Comparison of ENCODE assay signal across 8 cellular contexts in genomic region chr14:30875788-30876053, GRCh38. TPM values are rescaled to one million over a fixed set of nuclear protein-coding genes. Genes with fewer than 3 reads are reported as not detected.
DNase-seq lines count a peak whose midpoint lies in the region; FAIRE-seq and TF ChIP-seq lines count a peak whose summit lies in the region.
"Had no signal": no experiment of that assay in that cellular context is flagged by ENCODE, and none has a peak within 500 bp of the region (broad histone marks: within the 10 kb centered on the region; RNA-seq: fewer than 3 reads in every experiment).

No MANE protein-coding gene starts in this region.

- H3K4me3 Mint-ChIP-seq in Calu3 (ENCODE audit: low read depth, unreplicated experiment) (peak overlapping the region; percentile 92), chondrocyte (ENCODE audit: unreplicated experiment) (peak overlapping the region; percentile 70)

- TF ChIP-seq CTCF in Calu3 (IDR thresholded peaks at IDR 0.05; ENCODE audit: unreplicated experiment) (no peak), chondrocyte (IDR thresholded peaks at IDR 0.05) (no peak), neural cell (IDR thresholded peaks at IDR 0.05; ENCODE audit: poor library complexity, severe bottlenecking) (no peak)

- no peaks in the 10 kb centered on the region for H4K20me1 ChIP-seq in neural cell (ENCODE audit: insufficient read depth)

- 44% methylated on average over 9 of the region's 9 CpGs for WGBS in HUES64
- WGBS in small intestine, 3 donors: 35 to 61% (median 50%) methylated on average over 9 of the region's 9 CpGs

- H3K36me3 Mint-ChIP-seq in Calu3 (ENCODE audit: insufficient read depth, unreplicated experiment) (peaks cover 19% of the 10 kb centered on the region), chondrocyte (ENCODE audit: low read depth) (peaks cover 1% of the 10 kb centered on the region)

- intact Hi-C loops in Calu3 (cut with micrococcal nuclease; ENCODE audit: unreplicated experiment): no loop called here

- TSS peak; percentile 40 for BruUV-seq in Calu3 (replicated peaks; lab: Mats Ljungman, UMichigan)

- no peak for TF ChIP-seq EP300 in neural cell (conservative IDR thresholded peaks at IDR 0.05; ENCODE audit: poor library complexity, severe bottlenecking)

- no peaks in the 10 kb centered on the region for H3K79me2 ChIP-seq in neural cell (replicated peaks; ENCODE audit: insufficient read depth, low read length)

- no peak for FAIRE-seq in small intestine (lab: Jason Lieb, UNC)

- H3K4me1 Mint-ChIP-seq in Calu3 (ENCODE audit: low read depth, unreplicated experiment): no peaks in the 10 kb centered on the region
- peaks cover 6% of the 10 kb centered on the region for H3K4me1 Mint-ChIP-seq in chondrocyte (ENCODE audit: low read depth)

- H3K9ac ChIP-seq in HUES64 (ENCODE audit: low read depth, low read length) (0 out of 2 replicates have a peak overlapping the region, but pooled peaks have one; percentile 46), neural cell (ENCODE audit: low read length) (no peak overlapping the region)

- H3K27ac ChIP-seq in HUES64 (ENCODE audit: low read depth, low read length) (no peak overlapping the region), neural cell (ENCODE audit: low read length) (no peak overlapping the region), small intestine (ENCODE audit: low read depth in 1 of 2, low read length in 1 of 2) (no peak overlapping the region)

- no peak for TF ChIP-seq RAD21 in neural cell (conservative IDR thresholded peaks at IDR 0.05)

- CTCF ChIA-PET in Calu3 (lab: Charles Lee): interaction anchor here (1.0 kb wide), 1 partner anchor 12 kb away, joined by 5 read pairs; no protein-coding TSS in a partner anchor

- H3K4me1 ChIP-seq in HUES64 (ENCODE audit: insufficient read depth, low read length) (peaks cover 26% of the 10 kb centered on the region), small intestine (ENCODE audit: control insufficient read depth in 2 of 2, insufficient read depth in 1 of 2, low read depth in 1 of 2, low read length in 1 of 2) (peaks cover 0 to 3% of the 10 kb centered on the region in 2 donors)

- H3K27ac Mint-ChIP-seq in Calu3 (ENCODE audit: unreplicated experiment): no peak overlapping the region
- no peak overlapping the region for H3K27ac Mint-ChIP-seq in chondrocyte (ENCODE audit: unreplicated experiment)

- H3K9me3 Mint-ChIP-seq in Calu3 (ENCODE audit: low read depth, unreplicated experiment) (no peaks in the 10 kb centered on the region), chondrocyte (ENCODE audit: low read depth) (no peaks in the 10 kb centered on the region)

- 0 out of 2 replicates have a peak, but pooled peaks cover under 1% of the 10 kb centered on the region for H3K36me3 ChIP-seq in HUES64 (ENCODE audit: insufficient read depth, low read length)
- no peaks in the 10 kb centered on the region for H3K36me3 ChIP-seq in neural cell (ENCODE audit: insufficient read depth, low read length)
- no peaks in the 10 kb centered on the region for H3K36me3 ChIP-seq in small intestine (ENCODE audit: control insufficient read depth in 2 of 2, insufficient read depth in 2 of 2, low read length in 2 of 2)

- H3K4me3 ChIP-seq in HUES64 (ENCODE audit: low read length): peak overlapping the region; percentile 56
- H3K4me3 ChIP-seq in neural cell (ENCODE audit: low read length): peak overlapping the region; percentile 92
- H3K4me3 ChIP-seq in small intestine (ENCODE audit: low read depth in 1 of 2, low read length in 2 of 2): no peak overlapping the region

- H2AFZ ChIP-seq in neural cell (ENCODE audit: low read depth, low read length): no peak overlapping the region

- no peak for DNase-seq in Calu3
- no peak for DNase-seq in chondrocyte (ENCODE audit: low spot score)
- DNase-seq in NCI-H446 (lab: John Stamatoyannopoulos, UW): no peak
- DNase-seq in small intestine: no peak
- no peak for DNase-seq in SIG-M5 (lab: John Stamatoyannopoulos, UW)
- DNase-seq: EL had no signal

- H3K4me2 ChIP-seq in neural cell (ENCODE audit: low read length): no peak overlapping the region

- peaks cover 12% of the 10 kb centered on the region for H3K27me3 Mint-ChIP-seq in Calu3 (ENCODE audit: unreplicated experiment)
- peaks cover 14% of the 10 kb centered on the region for H3K27me3 Mint-ChIP-seq in chondrocyte (ENCODE audit: low read depth)

- H3K27me3 ChIP-seq in HUES64 (ENCODE audit: insufficient read depth, low read length): peaks cover 46% of the 10 kb centered on the region
- peaks cover 34% of the 10 kb centered on the region for H3K27me3 ChIP-seq in neural cell (ENCODE audit: insufficient read depth, low read depth, low read length)
- H3K27me3 ChIP-seq in small intestine (ENCODE audit: control insufficient read depth in 2 of 2, insufficient read depth in 2 of 2, low read length in 2 of 2): peaks cover 4 to 18% of the 10 kb centered on the region in 2 donors

- peaks cover 4% of the 10 kb centered on the region for H3F3A ChIP-seq in neural cell (ENCODE audit: insufficient read depth, low read length, poor library complexity, severe bottlenecking)

- H3K9me2 ChIP-seq in neural cell (ENCODE audit: insufficient read depth, low read length): no peaks in the 10 kb centered on the region

- H3K9me3 ChIP-seq in HUES64 (ENCODE audit: insufficient read depth, low read depth, low read length) (no peaks in the 10 kb centered on the region), neural cell (ENCODE audit: low read length) (no peaks in the 10 kb centered on the region), small intestine (ENCODE audit: control insufficient read depth, low read depth) (no peaks in the 10 kb centered on the region)

TF ChIP-seq in neural cell, 6 proteins besides CTCF, POLR2A, EP300 and RAD21:
- no peak for TF ChIP-seq TAF1 (IDR thresholded peaks at IDR 0.05; ENCODE audit: low read depth)
- TF ChIP-seq REST (IDR thresholded peaks at IDR 0.05; ENCODE audit: borderline replicate concordance): no peak
- no peak for TF ChIP-seq MXI1 (conservative IDR thresholded peaks at IDR 0.05; ENCODE audit: poor library complexity, severe bottlenecking)
- no peak for TF ChIP-seq EZH2 (IDR thresholded peaks at IDR 0.05; ENCODE audit: borderline replicate concordance, insufficient read depth, low read length, poor library complexity, severe bottlenecking)
- no peak for TF ChIP-seq POLR2AphosphoS5 (IDR thresholded peaks at IDR 0.05)
- TF ChIP-seq SMC3 (conservative IDR thresholded peaks at IDR 0.05; ENCODE audit: poor library complexity): no peak

RNA-seq across cellular contexts. Expression of gene COCH, which starts 1.4 kb away (rescaled TPM):
- 10.3 and 15.8 TPM in 2 replicates for total RNA-seq in Calu3 (2022)
- 8.3 TPM for polyA plus RNA-seq in HUES64 (2013, experiment 1 of 2)
- 8.7 TPM for polyA plus RNA-seq in HUES64 (2013, experiment 2 of 2)
- total RNA-seq in chondrocyte: 4.2 to 15.6 TPM (median 14.7 TPM) in 3 replicates
- 39.9 and 45.0 TPM in 2 replicates for polyA plus RNA-seq in neural cell
- polyA minus RNA-seq in neural cell: 35.0 and 35.3 TPM in 2 replicates
- polyA plus RNA-seq in small intestine: under 1 TPM in 2 of 3 donors, not detected in 1; 0.76 to 0.81 TPM

Comparison
In these comparisons a context has a peak if more than half of its experiments do, and no peak if none do; other contexts are left out.
1. H3K4me3 ChIP-seq: peak in HUES64 (single experiment) and neural cell (single experiment); none in small intestine (0 of 2).